In the genomic region with DNA sequence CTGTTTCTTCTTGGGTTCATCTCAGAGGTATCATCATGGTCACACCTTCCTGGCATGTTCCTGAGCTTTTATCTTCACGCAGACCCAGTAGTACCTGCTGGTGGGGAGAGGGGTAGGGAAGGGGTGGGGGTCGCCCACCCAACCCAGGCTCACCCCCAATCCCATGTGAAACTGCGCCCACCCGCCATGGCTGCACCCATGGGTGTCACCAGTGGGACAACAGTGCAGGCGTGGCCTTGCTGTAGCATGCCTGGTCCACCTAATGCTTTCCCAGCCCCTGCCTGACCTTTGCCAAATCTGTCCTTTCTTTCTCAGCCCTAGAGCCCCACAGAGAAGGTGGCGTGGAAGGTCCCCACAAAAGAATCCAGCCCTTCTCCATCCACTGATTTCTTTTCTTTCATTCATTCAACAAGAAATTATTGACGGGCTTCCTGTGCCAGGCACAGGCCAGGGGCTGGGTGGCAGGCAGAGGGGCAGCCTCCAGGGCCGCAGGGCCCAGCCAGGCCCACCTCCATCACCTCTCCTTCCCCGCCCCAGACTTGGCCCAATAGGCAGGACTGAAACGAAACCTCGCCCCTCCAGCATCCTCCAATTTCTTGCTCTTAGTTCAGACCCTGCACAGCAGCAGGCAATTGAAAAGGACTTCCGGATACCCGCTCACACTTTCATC, we compare ENCODE assay signal across 18 cellular contexts.
DNase-seq lines count a peak whose midpoint lies in the region; ATAC-seq and TF ChIP-seq lines count a peak whose summit lies in the region.
"Had no signal": no experiment of that assay in that cellular context is flagged by ENCODE, and none has a peak within 500 bp of the region (broad histone marks: within the 10 kb centered on the region; RNA-seq: fewer than 3 reads in every experiment).

No MANE protein-coding gene starts in this region.

- peaks cover 0 to 82% (median 38%) of the 10 kb centered on the region in 4 donors for H3K4me1 Mint-ChIP-seq in CD4-positive, CD25-positive, alpha-beta regulatory T cell
- peaks cover 55 to 99% (median 76%) of the 10 kb centered on the region in 4 donors for H3K4me1 Mint-ChIP-seq in CD4-positive, alpha-beta memory T cell
- peaks cover 84% of the 10 kb centered on the region for H3K4me1 Mint-ChIP-seq in activated B cell treated with CpG ODN at 0.5 μM for 24 hours
- peaks cover 45 to 96% (median 93%) of the 10 kb centered on the region in 4 donors for H3K4me1 Mint-ChIP-seq in naive thymus-derived CD8-positive, alpha-beta T cell

- no peak for TF ChIP-seq CTCF in activated B cell treated with CpG ODN at 0.5 μM for 24 hours (IDR thresholded peaks at IDR 0.05)

- H3K36me3 ChIP-seq in CD4-positive, CD25-positive, alpha-beta regulatory T cell (ENCODE audit: control insufficient read depth, insufficient read depth, low read length), result no peaks in the 10 kb centered on the region
- H3K36me3 ChIP-seq in CD4-positive, alpha-beta memory T cell (ENCODE audit: insufficient read depth, low read length), result no peaks in the 10 kb centered on the region
- H3K36me3 ChIP-seq: BE2C had no signal

- H3K4me3 ChIP-seq in CD4-positive, CD25-positive, alpha-beta regulatory T cell (ENCODE audit: low read depth, low read length), result no peak overlapping the region
- no peak overlapping the region for H3K4me3 ChIP-seq in CD4-positive, alpha-beta memory T cell (ENCODE audit: low read length in 2 of 2)

- H3K9me3 Mint-ChIP-seq in CD4-positive, CD25-positive, alpha-beta regulatory T cell, result peaks cover 0 to 5% (median 2%) of the 10 kb centered on the region in 7 donors
- H3K9me3 Mint-ChIP-seq in CD4-positive, alpha-beta memory T cell, result peaks cover 0 to 8% (median 2%) of the 10 kb centered on the region in 8 donors
- peaks cover 8% of the 10 kb centered on the region for H3K9me3 Mint-ChIP-seq in activated B cell treated with CpG ODN at 0.5 μM for 24 hours
- H3K9me3 Mint-ChIP-seq in naive thymus-derived CD8-positive, alpha-beta T cell, result peaks cover 0 to 5% (median 0%) of the 10 kb centered on the region in 9 donors

- H3K36me3 Mint-ChIP-seq in CD4-positive, CD25-positive, alpha-beta regulatory T cell, result no peaks in the 10 kb centered on the region
- peaks cover 0 to 7% of the 10 kb centered on the region in 2 donors for H3K36me3 Mint-ChIP-seq in CD4-positive, alpha-beta memory T cell
- H3K36me3 Mint-ChIP-seq in activated B cell treated with CpG ODN at 0.5 μM for 24 hours (ENCODE audit: low read depth), result peaks cover 7% of the 10 kb centered on the region
- H3K36me3 Mint-ChIP-seq in naive thymus-derived CD8-positive, alpha-beta T cell, result no peaks in the 10 kb centered on the region

- no peak for DNase-seq in CD4-positive, CD25-positive, alpha-beta regulatory T cell
- DNase-seq in CD4-positive, alpha-beta memory T cell, result no peak
- peak; percentile 15 for DNase-seq in activated B cell treated with CpG ODN at 0.5 μM for 24 hours
- DNase-seq in naive thymus-derived CD8-positive, alpha-beta T cell, result no peak
- no peak for DNase-seq in DMS153 treated with DMSO at 0.1 percent for 48 hours (lab: John Stamatoyannopoulos, UW; ENCODE audit: unreplicated experiment)
- DNase-seq in NAMALWA (ENCODE audit: low spot score), result no peak
- no peak for DNase-seq in A172 (ENCODE audit: low spot score)
- DNase-seq: BE2C, DMS 273 treated with DMSO at 0.1 percent for 48 hours, GF-D8, NCI-H1417 treated with DMSO at 0.1 percent for 48 hours, NCI-H1930, NCI-H446, NCI-H69, OCI-M1, SIG-M5 had no signal

- peaks cover 0 to 7% of the 10 kb centered on the region in 2 experiments for H3K9me3 ChIP-seq in CD4-positive, CD25-positive, alpha-beta regulatory T cell (ENCODE audit: control insufficient read depth in 2 of 2, low read length in 2 of 2)
- no peaks in the 10 kb centered on the region for H3K9me3 ChIP-seq in CD4-positive, alpha-beta memory T cell (ENCODE audit: control insufficient read depth in 1 of 2, low read length in 2 of 2)

- H3K27me3 Mint-ChIP-seq in CD4-positive, CD25-positive, alpha-beta regulatory T cell, result no peaks in the 10 kb centered on the region
- no peaks in the 10 kb centered on the region for H3K27me3 Mint-ChIP-seq in CD4-positive, alpha-beta memory T cell
- peaks cover 9% of the 10 kb centered on the region for H3K27me3 Mint-ChIP-seq in activated B cell treated with CpG ODN at 0.5 μM for 24 hours
- H3K27me3 Mint-ChIP-seq in naive thymus-derived CD8-positive, alpha-beta T cell, result no peaks in the 10 kb centered on the region

- POLR2A ChIA-PET in CD4-positive, alpha-beta memory T cell (lab: Charles Lee; ENCODE audit: partially characterized antibody), result interaction anchor here (3.7 to 6.0 kb wide), 3 partner anchors 8 to 79 kb away, joined by 24 to 116 read pairs (median 30); partner anchors contain the start of gene TNRC6C
- POLR2A ChIA-PET in activated B cell treated with CpG ODN at 0.5 μM for 24 hours (lab: Charles Lee), result interaction anchor here (0.6 to 6.0 kb wide), 3 partner anchors 10 to 558 kb away, joined by 3 to 132 read pairs (median 7); partner anchors contain the start of gene TNRC6C
- POLR2A ChIA-PET in naive thymus-derived CD8-positive, alpha-beta T cell (lab: Charles Lee), result interaction anchor here (1.0 to 5.6 kb wide), 5 partner anchors 8 to 78 kb away, joined by 5 to 26 read pairs (median 15); partner anchors contain the start of gene TNRC6C

- CTCF ChIA-PET in CD4-positive, alpha-beta memory T cell (lab: Charles Lee; ENCODE audit: partially characterized antibody), result no interaction called here
- CTCF ChIA-PET in activated B cell treated with CpG ODN at 0.5 μM for 24 hours (lab: Charles Lee), result no interaction called here

- H3K27ac ChIP-seq in CD4-positive, CD25-positive, alpha-beta regulatory T cell (ENCODE audit: insufficient read depth, low read length, poor library complexity, severe bottlenecking), result peak overlapping the region; percentile 97
- peak overlapping the region; percentile 99 for H3K27ac ChIP-seq in CD4-positive, alpha-beta memory T cell (ENCODE audit: low read depth, low read length)
- H3K27ac ChIP-seq: HL-60 had no signal

- H3K4me3 Mint-ChIP-seq in CD4-positive, CD25-positive, alpha-beta regulatory T cell, result peak overlapping the region in 1 of 4 donors; percentile 3
- H3K4me3 Mint-ChIP-seq in CD4-positive, alpha-beta memory T cell, result peak overlapping the region in 3 of 8 donors; percentile 12 to 43 (median 42)
- H3K4me3 Mint-ChIP-seq in activated B cell treated with CpG ODN at 0.5 μM for 24 hours, result no peak overlapping the region
- H3K4me3 Mint-ChIP-seq in naive thymus-derived CD8-positive, alpha-beta T cell, result peak overlapping the region in 8 of 10 donors; percentile 28 to 94 (median 65)

- H3K27ac Mint-ChIP-seq in CD4-positive, CD25-positive, alpha-beta regulatory T cell, result peak overlapping the region; percentile 92 to 99 (median 99)
- H3K27ac Mint-ChIP-seq in CD4-positive, alpha-beta memory T cell, result peak overlapping the region; percentile 24 to 99 (median 88)
- no peak overlapping the region for H3K27ac Mint-ChIP-seq in activated B cell treated with CpG ODN at 0.5 μM for 24 hours
- H3K27ac Mint-ChIP-seq in naive thymus-derived CD8-positive, alpha-beta T cell, result peak overlapping the region; percentile 28 to 99 (median 96)

- intact Hi-C loops in CD4-positive, alpha-beta memory T cell (cut with micrococcal nuclease), result no loop called here
- intact Hi-C loops in activated B cell treated with CpG ODN at 0.5 μM for 24 hours (cut with micrococcal nuclease), result no loop called here

- H3K27me3 ChIP-seq in CD4-positive, CD25-positive, alpha-beta regulatory T cell (ENCODE audit: control insufficient read depth, insufficient read depth, low read length), result no peaks in the 10 kb centered on the region
- no peaks in the 10 kb centered on the region for H3K27me3 ChIP-seq in CD4-positive, alpha-beta memory T cell (ENCODE audit: insufficient read depth, low read length)
- H3K27me3 ChIP-seq: BE2C had no signal

- ATAC-seq in CD4-positive, CD25-positive, alpha-beta regulatory T cell (ENCODE audit: low read depth in 2 of 2), result no peak
- no peak for ATAC-seq in activated B cell treated with CpG ODN at 0.5 μM for 24 hours (ENCODE audit: low read depth)
- no peak for ATAC-seq in naive thymus-derived CD8-positive, alpha-beta T cell
- ATAC-seq: HCT116 had no signal

- H3K4me1 ChIP-seq in CD4-positive, CD25-positive, alpha-beta regulatory T cell (ENCODE audit: control insufficient read depth, insufficient read depth, low read length, poor library complexity, severe bottlenecking), result peaks cover 59% of the 10 kb centered on the region
- peaks cover 98% of the 10 kb centered on the region for H3K4me1 ChIP-seq in CD4-positive, alpha-beta memory T cell (ENCODE audit: insufficient read depth, low read length)
